ENCODE assay signal across 9 cellular contexts in the genomic region with DNA sequence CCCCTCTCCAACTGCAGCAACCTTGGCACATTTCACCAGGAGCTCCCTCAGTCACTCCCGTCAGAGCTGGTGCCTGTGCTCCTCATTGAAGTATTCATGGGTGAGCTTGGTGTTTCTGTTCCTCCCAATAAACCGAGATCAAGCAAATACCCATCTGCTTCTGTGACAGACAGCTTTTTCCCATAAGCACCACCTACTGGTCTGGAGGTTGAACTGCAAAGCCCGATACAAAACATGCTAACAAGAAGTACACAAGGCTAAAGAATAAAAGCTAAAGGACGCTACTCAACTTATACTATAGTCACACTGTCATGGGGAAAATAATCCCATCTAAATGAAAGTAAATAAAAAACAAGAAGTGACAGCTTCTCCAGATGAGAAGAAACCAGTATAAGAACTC.
DNase-seq lines count a peak whose midpoint lies in the region; ATAC-seq, FAIRE-seq and TF ChIP-seq lines count a peak whose summit lies in the region.
"Had no signal": no experiment of that assay in that cellular context is flagged by ENCODE, and none has a peak within 500 bp of the region (broad histone marks: within the 10 kb centered on the region; RNA-seq: fewer than 3 reads in every experiment).

No MANE protein-coding gene starts in this region.

- H3K27ac ChIP-seq in iPS DF 6.9 (ENCODE audit: low read length) (no peak overlapping the region), pancreas (no peak overlapping the region)

- no peak for FAIRE-seq in pancreas (lab: Jason Lieb, UNC)
- FAIRE-seq: endometrium had no signal

- H3K9me3 ChIP-seq in NT2/D1 (ENCODE audit: insufficient read depth, low read length) (peaks cover 10% of the 10 kb centered on the region), iPS DF 6.9 (ENCODE audit: control insufficient read depth, insufficient read depth, low read length) (no peaks in the 10 kb centered on the region), pancreas (no peaks in the 10 kb centered on the region)

- no peak overlapping the region for H3K4me3 ChIP-seq in GM12865 (ENCODE audit: low read depth, low read length)
- H3K4me3 ChIP-seq in NT2/D1 (ENCODE audit: insufficient read length, low read depth) = no peak overlapping the region
- H3K4me3 ChIP-seq in iPS DF 6.9 (ENCODE audit: low read length) = no peak overlapping the region
- H3K4me3 ChIP-seq in pancreas = no peak overlapping the region

- H3K4me1 ChIP-seq in NT2/D1 (ENCODE audit: insufficient read depth, insufficient read length) (peaks cover 8% of the 10 kb centered on the region), iPS DF 6.9 (ENCODE audit: control insufficient read depth, insufficient read depth, low read length) (no peaks in the 10 kb centered on the region), pancreas (no peaks in the 10 kb centered on the region)

- ATAC-seq in GM21717 (IDR thresholded peaks at IDR 0.05; ENCODE audit: unreplicated experiment) (peak; percentile 41), pancreas (no peak), GM18873 (IDR thresholded peaks at IDR 0.05; ENCODE audit: low FRiP score, unreplicated experiment) (no peak)

- WGBS in iPS DF 6.9 (ENCODE audit: insufficient coverage, insufficient read length) = no CpG with 5 or more reads among the region's 4 CpGs
- WGBS in pancreas, 2 donors = 84 to 87% methylated on average over 4 of the region's 4 CpGs

- TF ChIP-seq CTCF in GM12865 (IDR thresholded peaks at IDR 0.05; ENCODE audit: insufficient read depth, low read depth, low read length, missing control alignments) = peak; percentile 41
- TF ChIP-seq CTCF in pancreas (IDR thresholded peaks at IDR 0.05) = peak in 1 of 4 donors; percentile 8

- H3K27me3 ChIP-seq in NT2/D1 (ENCODE audit: insufficient read depth, insufficient read length) (no peaks in the 10 kb centered on the region), iPS DF 6.9 (ENCODE audit: control insufficient read depth, insufficient read depth, low read length) (no peaks in the 10 kb centered on the region), pancreas (no peaks in the 10 kb centered on the region)

- intact Hi-C loops in pancreas (cut with DNase I) = no loop called here

- H3K9ac ChIP-seq in NT2/D1 (ENCODE audit: insufficient read length, low read depth) = no peak overlapping the region

- H3K36me3 ChIP-seq in NT2/D1 (ENCODE audit: insufficient read depth, insufficient read length, low read length) (no peaks in the 10 kb centered on the region), iPS DF 6.9 (ENCODE audit: control insufficient read depth, insufficient read depth, low read length) (no peaks in the 10 kb centered on the region), pancreas (no peaks in the 10 kb centered on the region)

- DNase-seq in GM12865 (ENCODE audit: low read depth) (peak; percentile 22), NT2/D1 (ENCODE audit: low read depth, low spot score) (peak; percentile 23), iPS DF 6.9 (ENCODE audit: low read depth, low spot score) (peak; percentile 9), NCI-H2107 (lab: John Stamatoyannopoulos, UW) (no peak), pancreas (no peak)
- DNase-seq: NCI-H146 had no signal

Comparison
In these comparisons a context has a peak if more than half of its experiments do, and no peak if none do; other contexts are left out.
1. DNase-seq: peak in GM12865 (single experiment), NT2/D1 (single experiment) and iPS DF 6.9 (single experiment); none in NCI-H2107 (single experiment) and pancreas (0 of 6).